In the genomic region with DNA sequence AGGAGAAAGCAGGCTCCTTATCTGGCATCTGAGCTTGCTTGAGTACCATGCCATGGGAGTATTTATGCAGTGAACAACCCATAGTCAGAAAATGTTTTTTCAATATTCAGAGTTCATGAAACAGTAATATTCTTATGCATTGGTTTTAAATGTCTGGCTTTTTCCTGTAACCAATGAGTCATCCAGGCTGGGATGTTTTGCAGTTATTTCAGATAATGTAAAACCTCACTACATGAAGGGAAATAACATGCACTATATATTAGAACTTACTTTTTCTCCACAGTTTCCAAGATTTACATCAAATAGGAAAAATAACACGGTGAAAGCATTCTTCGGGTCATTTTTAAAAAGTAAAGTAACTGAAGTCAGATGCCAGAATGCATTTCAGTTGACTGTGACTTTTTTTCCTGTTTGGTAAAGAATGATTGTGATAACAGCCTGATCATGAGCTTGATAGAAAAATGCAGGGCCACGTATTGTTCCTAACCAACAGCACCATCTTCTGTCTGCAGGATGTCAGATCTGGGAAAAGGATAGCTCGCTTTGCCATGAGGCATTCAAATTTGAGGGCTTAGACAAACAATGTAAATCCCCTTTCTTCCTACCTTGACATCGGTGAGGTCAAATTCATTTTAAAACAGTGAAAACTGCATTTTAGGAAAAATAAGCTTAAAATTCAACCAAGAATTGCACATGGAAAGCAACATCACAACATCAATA, we compare ENCODE assay signal across 1 cellular context.
TF ChIP-seq lines count a peak whose summit lies in the region.

No MANE protein-coding gene starts in this region.

TF ChIP-seq in SK-N-SH treated with all-trans-retinoic acid at 6 μM for 48 hours, 23 proteins besides CTCF, POLR2A, EP300 and RAD21 (continued from another document):
- TF ChIP-seq, protein P1, sequence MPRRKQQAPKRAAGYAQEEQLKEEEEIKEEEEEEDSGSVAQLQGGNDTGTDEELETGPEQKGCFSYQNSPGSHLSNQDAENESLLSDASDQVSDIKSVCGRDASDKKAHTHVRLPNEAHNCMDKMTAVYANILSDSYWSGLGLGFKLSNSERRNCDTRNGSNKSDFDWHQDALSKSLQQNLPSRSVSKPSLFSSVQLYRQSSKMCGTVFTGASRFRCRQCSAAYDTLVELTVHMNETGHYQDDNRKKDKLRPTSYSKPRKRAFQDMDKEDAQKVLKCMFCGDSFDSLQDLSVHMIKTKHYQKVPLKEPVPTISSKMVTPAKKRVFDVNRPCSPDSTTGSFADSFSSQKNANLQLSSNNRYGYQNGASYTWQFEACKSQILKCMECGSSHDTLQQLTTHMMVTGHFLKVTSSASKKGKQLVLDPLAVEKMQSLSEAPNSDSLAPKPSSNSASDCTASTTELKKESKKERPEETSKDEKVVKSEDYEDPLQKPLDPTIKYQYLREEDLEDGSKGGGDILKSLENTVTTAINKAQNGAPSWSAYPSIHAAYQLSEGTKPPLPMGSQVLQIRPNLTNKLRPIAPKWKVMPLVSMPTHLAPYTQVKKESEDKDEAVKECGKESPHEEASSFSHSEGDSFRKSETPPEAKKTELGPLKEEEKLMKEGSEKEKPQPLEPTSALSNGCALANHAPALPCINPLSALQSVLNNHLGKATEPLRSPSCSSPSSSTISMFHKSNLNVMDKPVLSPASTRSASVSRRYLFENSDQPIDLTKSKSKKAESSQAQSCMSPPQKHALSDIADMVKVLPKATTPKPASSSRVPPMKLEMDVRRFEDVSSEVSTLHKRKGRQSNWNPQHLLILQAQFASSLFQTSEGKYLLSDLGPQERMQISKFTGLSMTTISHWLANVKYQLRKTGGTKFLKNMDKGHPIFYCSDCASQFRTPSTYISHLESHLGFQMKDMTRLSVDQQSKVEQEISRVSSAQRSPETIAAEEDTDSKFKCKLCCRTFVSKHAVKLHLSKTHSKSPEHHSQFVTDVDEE (CRISPR knock-in tag; IDR thresholded peaks at IDR 0.05), result no peak
- TF ChIP-seq ZNF70 (CRISPR knock-in tag; IDR thresholded peaks at IDR 0.05), result no peak
- TF ChIP-seq, protein P2, sequence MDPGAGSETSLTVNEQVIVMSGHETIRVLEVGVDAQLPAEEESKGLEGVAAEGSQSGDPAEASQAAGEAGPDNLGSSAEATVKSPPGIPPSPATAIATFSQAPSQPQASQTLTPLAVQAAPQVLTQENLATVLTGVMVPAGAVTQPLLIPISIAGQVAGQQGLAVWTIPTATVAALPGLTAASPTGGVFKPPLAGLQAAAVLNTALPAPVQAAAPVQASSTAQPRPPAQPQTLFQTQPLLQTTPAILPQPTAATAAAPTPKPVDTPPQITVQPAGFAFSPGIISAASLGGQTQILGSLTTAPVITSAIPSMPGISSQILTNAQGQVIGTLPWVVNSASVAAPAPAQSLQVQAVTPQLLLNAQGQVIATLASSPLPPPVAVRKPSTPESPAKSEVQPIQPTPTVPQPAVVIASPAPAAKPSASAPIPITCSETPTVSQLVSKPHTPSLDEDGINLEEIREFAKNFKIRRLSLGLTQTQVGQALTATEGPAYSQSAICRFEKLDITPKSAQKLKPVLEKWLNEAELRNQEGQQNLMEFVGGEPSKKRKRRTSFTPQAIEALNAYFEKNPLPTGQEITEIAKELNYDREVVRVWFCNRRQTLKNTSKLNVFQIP (CRISPR knock-in tag; IDR thresholded peaks at IDR 0.05; ENCODE audit: borderline replicate concordance, low read depth), result no peak
